7 cellular contexts compared by ENCODE assay signal in the genomic region with DNA sequence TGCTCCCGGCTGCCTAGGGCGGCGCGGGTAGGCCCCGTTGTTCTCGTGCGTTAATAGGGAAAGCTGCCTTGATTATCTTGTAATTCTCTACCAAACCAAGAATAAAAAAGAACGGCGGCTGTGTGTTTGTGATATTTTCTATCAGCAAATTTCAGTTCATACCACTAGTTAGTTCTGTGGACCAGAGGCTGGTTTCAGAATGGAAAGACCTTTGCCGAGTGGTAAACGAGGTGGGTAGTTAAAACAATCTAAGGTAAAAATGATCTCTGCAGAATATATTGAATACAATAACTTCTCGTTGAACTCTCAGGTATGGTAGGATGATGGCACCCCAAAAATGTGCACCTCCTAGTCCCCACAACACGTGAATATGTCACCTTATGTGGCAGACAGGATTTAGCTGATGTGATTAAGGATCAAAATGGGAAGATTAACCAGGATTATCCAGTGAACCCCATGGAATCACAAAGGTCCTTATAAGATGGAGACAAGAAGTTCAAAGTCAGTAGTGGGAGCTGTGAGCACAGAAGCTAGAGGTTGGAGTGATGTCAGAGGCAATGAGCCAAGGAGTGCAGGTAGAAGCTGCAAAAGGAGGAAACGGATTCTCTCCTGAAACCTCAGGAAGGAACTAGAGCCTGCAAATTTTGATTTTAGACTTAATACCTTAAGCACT. TPM values are rescaled to one million over a fixed set of nuclear protein-coding genes. Genes with fewer than 3 reads are reported as not detected.
DNase-seq lines count a peak whose midpoint lies in the region; ATAC-seq and TF ChIP-seq lines count a peak whose summit lies in the region.

No MANE protein-coding gene starts in this region.

- H3K4me3 ChIP-seq in GM12865 (ENCODE audit: low read depth, low read length) (peak overlapping the region; percentile 88), lower lobe of right lung (peak overlapping the region; percentile 72), upper lobe of right lung (peak overlapping the region; percentile 78)

- peak; percentile 53 for DNase-seq in GM12865 (ENCODE audit: low read depth)
- DNase-seq in KBM-7 = peak; percentile 35
- peak; percentile 33 for DNase-seq in astrocyte of the hippocampus (ENCODE audit: low read depth, low spot score)
- DNase-seq in lower lobe of right lung = no peak
- DNase-seq in upper lobe of right lung = no peak
- no peak for DNase-seq in hepatic stellate cell (ENCODE audit: low spot score)
- no peak for DNase-seq in T1000 (lab: John Stamatoyannopoulos, UW)

- intact Hi-C loops in lower lobe of right lung (cut with DNase I) (no loop called here), upper lobe of right lung (cut with DNase I) (no loop called here)

- H3K36me3 ChIP-seq in lower lobe of right lung (no peaks in the 10 kb centered on the region), upper lobe of right lung (no peaks in the 10 kb centered on the region)

- H3K4me1 ChIP-seq in lower lobe of right lung (peaks cover 30% of the 10 kb centered on the region), upper lobe of right lung (peaks cover 25% of the 10 kb centered on the region)

- no peaks in the 10 kb centered on the region for H3K9me3 ChIP-seq in lower lobe of right lung
- no peaks in the 10 kb centered on the region for H3K9me3 ChIP-seq in upper lobe of right lung

- TF ChIP-seq CTCF in GM12865 (IDR thresholded peaks at IDR 0.05; ENCODE audit: insufficient read depth, low read depth, low read length, missing control alignments) (no peak), lower lobe of right lung (IDR thresholded peaks at IDR 0.05) (no peak), upper lobe of right lung (IDR thresholded peaks at IDR 0.05) (no peak)

- H3K27ac ChIP-seq in lower lobe of right lung (peak overlapping the region; percentile 95), upper lobe of right lung (peak overlapping the region; percentile 97)

- in situ Hi-C loops in KBM-7 (cut with MboI; ENCODE audit: low pct_unique_long_range_greater_than_20kb, low sequenced_read_pairs) = no loop called here

- H3K27me3 ChIP-seq in lower lobe of right lung (ENCODE audit: low read depth) (no peaks in the 10 kb centered on the region), upper lobe of right lung (no peaks in the 10 kb centered on the region)

- no peak for ATAC-seq in lower lobe of right lung
- no peak for ATAC-seq in upper lobe of right lung

RNA-seq across cellular contexts. Expression of a gene that starts 0.6 kb away (rescaled TPM):
- total RNA-seq in lower lobe of right lung (29.4 TPM), upper lobe of right lung (38.2 TPM)

RNA-seq across cellular contexts. Expression of a gene that starts 5.0 kb away (rescaled TPM):
- 74.7 TPM for total RNA-seq in lower lobe of right lung
- total RNA-seq in upper lobe of right lung = 98.5 TPM

Comparison
In these comparisons a context has a peak if more than half of its experiments do, and no peak if none do; other contexts are left out.
1. DNase-seq: peak in GM12865 (single experiment), KBM-7 (single experiment) and astrocyte of the hippocampus (single experiment); none in lower lobe of right lung (single experiment), upper lobe of right lung (single experiment), hepatic stellate cell (single experiment) and T1000 (single experiment).
2. Peak in every context shown above with its lines, with median percentiles within 50 percentile points of each other: H3K4me3 ChIP-seq.